In genomic region chr17:4366312-4367063, GRCh38 we compare ENCODE assay signal across 8 cellular contexts. TPM values are rescaled to one million over a fixed set of nuclear protein-coding genes. Genes with fewer than 3 reads are reported as not detected.
DNase-seq lines count a peak whose midpoint lies in the region; ATAC-seq, FAIRE-seq and TF ChIP-seq lines count a peak whose summit lies in the region.

UBE2G1 (minus strand) TSS chr17:4366675; CDS start chr17:4366316, 359 bp downstream.

- 0 to 1% methylated on average over 6 to 75 of the region's 78 CpGs for WGBS in body of pancreas, 2 donors

- H3K9me3 ChIP-seq in body of pancreas = no peaks in the 10 kb centered on the region

- ATAC-seq in GM18519 (IDR thresholded peaks at IDR 0.05; ENCODE audit: low FRiP score, unreplicated experiment) = peak; percentile 41
- ATAC-seq in HG03064 (IDR thresholded peaks at IDR 0.05; ENCODE audit: low read depth, unreplicated experiment) = peak; percentile 59
- ATAC-seq in body of pancreas = peak; percentile 92

- H3K36me3 ChIP-seq in body of pancreas (replicated peaks in 1 of 2; ENCODE audit: insufficient read depth in 1 of 2, low read depth in 2 of 2) = no peaks in the 10 kb centered on the region

- peak in 3 of 7 experiments; percentile 17 to 23 (median 23) for TF ChIP-seq CTCF in body of pancreas (IDR thresholded peaks at IDR 0.05)

- DNase-seq in 8988T (peak; percentile 77), NCI-H2107 treated with DMSO at 0.1 percent for 48 hours (lab: John Stamatoyannopoulos, UW; ENCODE audit: unreplicated experiment) (peak; percentile 83), body of pancreas (peak; percentile 98 to 99 (median 99)), iPS DF 4.7 (ENCODE audit: extremely low read depth, low spot score) (peak; percentile 76), skeletal muscle cell (ENCODE audit: low read depth) (peak; percentile 87)

- H3K27ac ChIP-seq in body of pancreas = peak within 1 kb of the TSS; percentile 88 to 99 (median 96)

- peaks cover 29% of the 10 kb centered on the region for H3K4me1 ChIP-seq in body of pancreas

- intact Hi-C loops in body of pancreas (cut with DNase I) = no loop called here

- H3K4me3 ChIP-seq in body of pancreas (peak within 1 kb of the TSS; percentile 81 to 99), skeletal muscle cell (ENCODE audit: low read depth, low read length) (peak within 1 kb of the TSS; percentile 95)

- FAIRE-seq in TTC549 (lab: Jason Lieb, UNC) = peak; percentile 70

- peak; percentile 89 to 94 (median 93) for TF ChIP-seq POLR2A in body of pancreas (IDR thresholded peaks at IDR 0.05)

- no peaks in the 10 kb centered on the region for H3K27me3 ChIP-seq in body of pancreas

RNA-seq across cellular contexts. Expression of gene UBE2G1, which starts in this region (rescaled TPM):
- 10 to 100 TPM; 26.7 to 29.3 TPM for total RNA-seq in body of pancreas

Comparison
In these comparisons a context has a peak if more than half of its experiments do, and no peak if none do; other contexts are left out.
1. Peak in every context shown above with its lines: DNase-seq, ATAC-seq, H3K4me3 ChIP-seq and H3K27ac ChIP-seq.
2. ATAC-seq: peak in every context shown above with its lines; median percentile 92 in body of pancreas; 59 in HG03064; 41 in GM18519.